Comparison of ENCODE assay signal across 2 cellular contexts in the genomic region with DNA sequence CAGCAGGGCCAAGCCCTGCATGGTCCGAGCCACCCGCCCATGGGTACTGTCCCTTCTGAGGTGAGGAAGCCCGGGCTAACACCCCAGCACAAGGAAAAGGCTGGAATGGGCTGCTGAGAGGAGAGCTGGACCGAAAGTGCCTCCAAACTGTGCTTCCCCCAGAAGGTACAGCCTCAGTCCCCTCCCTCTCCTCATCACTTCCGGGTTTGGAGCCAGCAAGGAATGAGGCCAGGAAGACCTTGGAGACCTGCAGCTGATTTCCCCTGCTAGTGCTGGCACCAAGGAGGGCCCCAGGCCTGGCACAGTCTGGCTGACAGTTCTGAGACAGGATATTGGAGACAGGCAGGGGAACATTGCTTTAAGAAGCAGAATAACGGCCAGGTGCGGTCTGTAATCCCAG. TPM values are rescaled to one million over a fixed set of nuclear protein-coding genes. Genes with fewer than 3 reads are reported as not detected.
"Had no signal": no experiment of that assay in that cellular context is flagged by ENCODE, and none has a peak within 500 bp of the region (broad histone marks: within the 10 kb centered on the region; RNA-seq: fewer than 3 reads in every experiment).

No MANE protein-coding gene starts in this region.

RNA-seq across cellular contexts. Expression of gene RIMBP3C, which starts 52.8 kb away (rescaled TPM):
- total RNA-seq: HT-29 had no signal
- polyA plus RNA-seq: GM23248 had no signal
